10 cellular contexts compared by ENCODE assay signal in genomic region chr17:72977768-72978417, GRCh38.
A peak's percentile ranks its signal among the peaks of the same experiment; 100 is the strongest.
DNase-seq lines count a peak whose midpoint lies in the region; ATAC-seq and TF ChIP-seq lines count a peak whose summit lies in the region.
"Had no signal": no experiment of that assay in that cellular context is flagged by ENCODE, and none has a peak within 500 bp of the region (broad histone marks: within the 10 kb centered on the region; RNA-seq: fewer than 3 reads in every experiment).

No MANE protein-coding gene starts in this region.

- DNase-seq in GM12865 (ENCODE audit: low read depth) (peak; percentile 36), NCI-H2107 treated with DMSO at 0.1 percent for 48 hours (lab: John Stamatoyannopoulos, UW; ENCODE audit: unreplicated experiment) (peak; percentile 79), choroid plexus epithelial cell (ENCODE audit: low read depth) (peak; percentile 58), osteoblast (ENCODE audit: insufficient read length, low spot score, missing footprints) (no peak), NCI-H526 treated with DMSO at 0.1 percent for 48 hours (lab: John Stamatoyannopoulos, UW) (no peak), 8988T (no peak)
- no peak for DNase-seq in activated CD4-positive, alpha-beta memory T cell treated with anti-CD3 and anti-CD28 coated beads, Interleukin-2, amount 10 ng/mL, durations not matched to agents 7 days and 5 days
- DNase-seq: activated CD4-positive, CD25-positive, alpha-beta regulatory T cell; activated naive CD8-positive, alpha-beta T cell treated with anti-CD3 and anti-CD28 coated beads, Interleukin-2, amount 10 ng/mL, durations not matched to agents 7 days and 5 days had no signal

- no peaks in the 10 kb centered on the region for H3K79me2 ChIP-seq in osteoblast (ENCODE audit: insufficient read depth, low read length)

- peak overlapping the region; percentile 55 for H2AFZ ChIP-seq in osteoblast (ENCODE audit: low read length)

- H4K20me1 ChIP-seq in osteoblast (ENCODE audit: insufficient read depth, low read length): peaks cover 9% of the 10 kb centered on the region

- peak overlapping the region; percentile 25; the same call in 1 of the 2 replicates for H3K4me3 ChIP-seq in GM12865 (ENCODE audit: low read depth, low read length)
- H3K4me3 ChIP-seq in choroid plexus epithelial cell (ENCODE audit: low read depth, low read length): no peak overlapping the region
- H3K4me3 ChIP-seq in osteoblast (ENCODE audit: insufficient read depth, low read length): peak overlapping the region; percentile 38

- H3K4me3 Mint-ChIP-seq in activated CD4-positive, alpha-beta memory T cell treated with anti-CD3 and anti-CD28 coated beads, Interleukin-2, amount 10 ng/mL, durations not matched to agents 7 days and 5 days: no peak overlapping the region
- H3K4me3 Mint-ChIP-seq: activated naive CD8-positive, alpha-beta T cell treated with anti-CD3 and anti-CD28 coated beads, Interleukin-2, amount 10 ng/mL, durations not matched to agents 7 days and 5 days had no signal

- H3K4me1 Mint-ChIP-seq in activated CD4-positive, alpha-beta memory T cell treated with anti-CD3 and anti-CD28 coated beads, Interleukin-2, amount 10 ng/mL, durations not matched to agents 7 days and 5 days: peaks cover 13% of the 10 kb centered on the region

- H3K9me3 Mint-ChIP-seq in activated CD4-positive, alpha-beta memory T cell treated with anti-CD3 and anti-CD28 coated beads, Interleukin-2, amount 10 ng/mL, durations not matched to agents 7 days and 5 days: no peaks in the 10 kb centered on the region

- H3K9me3 ChIP-seq in osteoblast (ENCODE audit: low read depth, low read length): no peaks in the 10 kb centered on the region

- H3K4me2 ChIP-seq in osteoblast (ENCODE audit: insufficient read depth, low read length): peak overlapping the region; percentile 73

- H3K27me3 Mint-ChIP-seq in activated CD4-positive, alpha-beta memory T cell treated with anti-CD3 and anti-CD28 coated beads, Interleukin-2, amount 10 ng/mL, durations not matched to agents 7 days and 5 days: no peaks in the 10 kb centered on the region
- H3K27me3 Mint-ChIP-seq: activated naive CD8-positive, alpha-beta T cell treated with anti-CD3 and anti-CD28 coated beads, Interleukin-2, amount 10 ng/mL, durations not matched to agents 7 days and 5 days had no signal

- ATAC-seq in HG03025 (IDR thresholded peaks at IDR 0.05; ENCODE audit: low FRiP score, unreplicated experiment): no peak

- TF ChIP-seq CTCF in GM12865 (IDR thresholded peaks at IDR 0.05; ENCODE audit: insufficient read depth, low read depth, low read length, missing control alignments) (no peak), choroid plexus epithelial cell (conservative IDR thresholded peaks at IDR 0.05; ENCODE audit: low read depth, low read length) (no peak), osteoblast (IDR thresholded peaks at IDR 0.05; ENCODE audit: extremely low read depth, low read depth, low read length) (no peak)

- POLR2A ChIA-PET in activated CD4-positive, alpha-beta memory T cell treated with anti-CD3 and anti-CD28 coated beads, Interleukin-2, amount 10 ng/mL, durations not matched to agents 7 days and 5 days (lab: Charles Lee): no interaction called here

- no peaks in the 10 kb centered on the region for H3K36me3 ChIP-seq in osteoblast (ENCODE audit: insufficient read depth, low read length)

- CTCF ChIA-PET in activated CD4-positive, alpha-beta memory T cell treated with anti-CD3 and anti-CD28 coated beads, Interleukin-2, amount 10 ng/mL, durations not matched to agents 7 days and 5 days (lab: Charles Lee): interaction anchor here (1.1 kb wide), 1 partner anchor 8 kb away, joined by 4 read pairs; no protein-coding TSS in a partner anchor

- peaks cover 19% of the 10 kb centered on the region for H3K4me1 ChIP-seq in osteoblast (ENCODE audit: insufficient read depth, low read length)

- no peaks in the 10 kb centered on the region for H3K27me3 ChIP-seq in osteoblast (ENCODE audit: insufficient read depth, low read length)

- peak overlapping the region; percentile 85 for H3K27ac ChIP-seq in osteoblast (ENCODE audit: low read depth, low read length)

- H3K27ac Mint-ChIP-seq in activated CD4-positive, alpha-beta memory T cell treated with anti-CD3 and anti-CD28 coated beads, Interleukin-2, amount 10 ng/mL, durations not matched to agents 7 days and 5 days: no peak overlapping the region
- H3K27ac Mint-ChIP-seq: activated naive CD8-positive, alpha-beta T cell treated with anti-CD3 and anti-CD28 coated beads, Interleukin-2, amount 10 ng/mL, durations not matched to agents 7 days and 5 days had no signal

- H3K36me3 Mint-ChIP-seq in activated CD4-positive, alpha-beta memory T cell treated with anti-CD3 and anti-CD28 coated beads, Interleukin-2, amount 10 ng/mL, durations not matched to agents 7 days and 5 days (ENCODE audit: low read depth): no peaks in the 10 kb centered on the region

Comparison
In these comparisons a context has a peak if more than half of its experiments do, and no peak if none do; other contexts are left out.
1. DNase-seq: peak in GM12865 (single experiment), NCI-H2107 treated with DMSO at 0.1 percent for 48 hours (single experiment) and choroid plexus epithelial cell (single experiment); none in osteoblast (single experiment), NCI-H526 treated with DMSO at 0.1 percent for 48 hours (single experiment), activated CD4-positive, alpha-beta memory T cell treated with anti-CD3 and anti-CD28 coated beads, Interleukin-2, amount 10 ng/mL, durations not matched to agents 7 days and 5 days (single experiment) and 8988T (single experiment).